In genomic region chr5:36301858-36302603, GRCh38 we compare ENCODE assay signal across 8 cellular contexts. TPM values are rescaled to one million over a fixed set of nuclear protein-coding genes. Genes with fewer than 3 reads are reported as not detected.
DNase-seq lines count a peak whose midpoint lies in the region; ATAC-seq, FAIRE-seq and TF ChIP-seq lines count a peak whose summit lies in the region.

A gene with protein sequence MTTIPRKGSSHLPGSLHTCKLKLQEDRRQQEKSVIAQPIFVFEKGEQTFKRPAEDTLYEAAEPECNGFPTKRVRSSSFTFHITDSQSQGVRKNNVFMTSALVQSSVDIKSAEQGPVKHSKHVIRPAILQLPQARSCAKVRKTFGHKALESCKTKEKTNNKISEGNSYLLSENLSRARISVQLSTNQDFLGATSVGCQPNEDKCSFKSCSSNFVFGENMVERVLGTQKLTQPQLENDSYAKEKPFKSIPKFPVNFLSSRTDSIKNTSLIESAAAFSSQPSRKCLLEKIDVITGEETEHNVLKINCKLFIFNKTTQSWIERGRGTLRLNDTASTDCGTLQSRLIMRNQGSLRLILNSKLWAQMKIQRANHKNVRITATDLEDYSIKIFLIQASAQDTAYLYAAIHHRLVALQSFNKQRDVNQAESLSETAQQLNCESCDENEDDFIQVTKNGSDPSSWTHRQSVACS (minus strand): TSS chr5:36301902. CDS start chr5:36301416, 486 bp downstream.

- POLR2A ChIA-PET in K562 (lab: Yijun Ruan, JAX) (interaction anchor here (0.8 kb wide), 1 partner anchor 148 kb away, joined by 3 read pairs; no protein-coding TSS in a partner anchor), HepG2 (lab: Yijun Ruan, JAX) (no interaction called here)

- H3K4me2 ChIP-seq in K562 (ENCODE audit: insufficient read depth, low read length), result no peak within 1 kb of the TSS
- no peak within 1 kb of the TSS for H3K4me2 ChIP-seq in HepG2 (ENCODE audit: low read depth, low read length)

- no peak within 1 kb of the TSS for H3K27ac Mint-ChIP-seq in CD14-positive monocyte

- ATAC-seq in HG03439 (IDR thresholded peaks at IDR 0.05; ENCODE audit: unreplicated experiment), result peak; percentile 66
- ATAC-seq in K562, result peak; percentile 70; the same call in 2 of the 3 replicates
- ATAC-seq in HepG2, result peak; percentile 48; the same call in 2 of the 3 replicates
- peak; percentile 83 for ATAC-seq in thoracic aorta (ENCODE audit: insufficient number of reproducible peaks, low FRiP score, low read depth)
- ATAC-seq in HG03520 (IDR thresholded peaks at IDR 0.05; ENCODE audit: unreplicated experiment), result no peak
- ATAC-seq in GM21367 (IDR thresholded peaks at IDR 0.05; ENCODE audit: unreplicated experiment), result no peak

- H3K36me3 ChIP-seq in K562 (ENCODE audit: control insufficient read depth, insufficient read depth, low read length) (no peaks in the 10 kb centered on the region), HepG2 (replicated peaks in 1 of 2; ENCODE audit: control insufficient read depth in 1 of 2, insufficient read depth in 2 of 2, low read length in 2 of 2) (no peaks in the 10 kb centered on the region), thoracic aorta (no peaks in the 10 kb centered on the region)

- H3K9me1 ChIP-seq in K562 (ENCODE audit: control insufficient read depth, insufficient read depth, low read length), result no peaks in the 10 kb centered on the region

- H3K4me3 Mint-ChIP-seq in CD14-positive monocyte, result peak within 1 kb of the TSS; percentile 0 to 42

- FAIRE-seq in K562 (lab: Jason Lieb, UNC) (no peak), HepG2 (lab: Jason Lieb, UNC) (no peak)

- DNase-seq in CD14-positive monocyte (ENCODE audit: low spot score), result no peak
- DNase-seq in K562 (ENCODE audit: extremely low read depth in 1 of 4, low spot score in 3 of 4), result peak in 1 of 4 experiments; percentile 21
- no peak for DNase-seq in HepG2 (ENCODE audit: low spot score)
- DNase-seq in thoracic aorta (ENCODE audit: low spot score), result no peak
- no peak for DNase-seq in kidney tubule cell (ENCODE audit: low spot score)

- under 1% methylated on average over 5 of the region's 5 CpGs for WGBS in K562 (ENCODE audit: insufficient coverage, low coverage, missing lambda C conversion rate)
- WGBS in HepG2 (ENCODE audit: low lambda C conversion rate), result 6% methylated on average over 5 of the region's 5 CpGs

- no peak for TF ChIP-seq POLR2A in K562 (conservative IDR thresholded peaks at IDR 0.05)
- no peak for TF ChIP-seq POLR2A in HepG2 (IDR thresholded peaks at IDR 0.05; ENCODE audit: insufficient read depth in 1 of 2, low read depth in 2 of 2, low read length in 2 of 2)

- H3K9me3 Mint-ChIP-seq in CD14-positive monocyte, result no peaks in the 10 kb centered on the region

- H3K36me3 Mint-ChIP-seq in CD14-positive monocyte, result no peaks in the 10 kb centered on the region

- no peaks in the 10 kb centered on the region for H3K27me3 Mint-ChIP-seq in CD14-positive monocyte (ENCODE audit: low read depth in 3 of 3)

- H3K79me2 ChIP-seq in K562 (ENCODE audit: control insufficient read depth, insufficient read depth, low read length) (no peaks in the 10 kb centered on the region), HepG2 (ENCODE audit: insufficient read depth, low read length) (no peaks in the 10 kb centered on the region)

- H4K20me1 ChIP-seq in K562 (replicated peaks; ENCODE audit: control insufficient read depth, insufficient read depth, low read length) (no peaks in the 10 kb centered on the region), HepG2 (ENCODE audit: insufficient read depth, low read length) (no peaks in the 10 kb centered on the region)

- H3K4me3 ChIP-seq in K562 (no peak within 1 kb of the TSS), HepG2 (replicated peaks in 1 of 3; ENCODE audit: insufficient read depth in 1 of 3, low read depth in 2 of 3, low read length in 3 of 3) (no peak within 1 kb of the TSS), thoracic aorta (peak within 1 kb of the TSS; percentile 65)

- no peak for TF ChIP-seq EP300 in K562 (IDR thresholded peaks at IDR 0.05; ENCODE audit: low read length)
- TF ChIP-seq EP300 in HepG2 (IDR thresholded peaks at IDR 0.05; ENCODE audit: low read depth in 2 of 2, low read length in 2 of 2), result no peak
- TF ChIP-seq EP300 in HepG2 (CRISPR knock-in tag; IDR thresholded peaks at IDR 0.05; ENCODE audit: borderline replicate concordance), result no peak

- intact Hi-C loops in CD14-positive monocyte (cut with micrococcal nuclease), result no loop called here
- intact Hi-C loops in K562 (cut with micrococcal nuclease), result no loop called here
- intact Hi-C loops in HepG2 (cut with micrococcal nuclease; ENCODE audit: unreplicated experiment), result no loop called here

- no peaks in the 10 kb centered on the region for H3K9me3 ChIP-seq in K562 (replicated peaks; ENCODE audit: control insufficient read depth, insufficient read depth, low read depth, low read length)
- no peaks in the 10 kb centered on the region for H3K9me3 ChIP-seq in HepG2 (ENCODE audit: low read length)
- H3K9me3 ChIP-seq in thoracic aorta, result no peaks in the 10 kb centered on the region

- H3K27me3 ChIP-seq in K562 (ENCODE audit: control insufficient read depth in 2 of 2, insufficient read depth in 2 of 2, low read length in 2 of 2) (0 out of 5 replicates have a peak, but pooled peaks cover 0 to 4% of the 10 kb centered on the region in 2 experiments), HepG2 (ENCODE audit: control insufficient read depth in 1 of 2, insufficient read depth in 2 of 2, low read length in 2 of 2) (no peaks in the 10 kb centered on the region), thoracic aorta (replicated peaks; ENCODE audit: insufficient read depth) (no peaks in the 10 kb centered on the region)

- TF ChIP-seq RAD21 in K562 (CRISPR knock-in tag; conservative IDR thresholded peaks at IDR 0.05 in 1 of 2, IDR thresholded peaks at IDR 0.05 in 1 of 2) (no peak), HepG2 (CRISPR knock-in tag; IDR thresholded peaks at IDR 0.05) (no peak)

- H3K27ac ChIP-seq in K562 (ENCODE audit: extremely low read depth, low read depth, low read length) (no peak within 1 kb of the TSS), HepG2 (ENCODE audit: extremely low read length, insufficient read depth, low read length) (no peak within 1 kb of the TSS), thoracic aorta (peak within 1 kb of the TSS; percentile 75 to 80)

- TF ChIP-seq CTCF in CD14-positive monocyte (IDR thresholded peaks at IDR 0.05) (no peak), K562 (IDR thresholded peaks at IDR 0.05 in 2 of 3, conservative IDR thresholded peaks at IDR 0.05 in 1 of 3; ENCODE audit: insufficient read depth in 2 of 3, low read depth in 1 of 3, low read length in 3 of 3) (no peak), HepG2 (CRISPR knock-in tag; IDR thresholded peaks at IDR 0.05) (no peak), thoracic aorta (IDR thresholded peaks at IDR 0.05) (no peak)

- H2AFZ ChIP-seq in K562 (ENCODE audit: low read depth, low read length), result no peak within 1 kb of the TSS
- no peak within 1 kb of the TSS for H2AFZ ChIP-seq in HepG2 (ENCODE audit: low read length)

- CTCF ChIA-PET in K562 (lab: Yijun Ruan, JAX; ENCODE audit: low intra/inter-chr PET ratio), result interaction anchor here (1.1 kb wide), 1 partner anchor 124 kb away, joined by 3 read pairs; no protein-coding TSS in a partner anchor
- CTCF ChIA-PET in HepG2 (lab: Yijun Ruan, JAX; ENCODE audit: low intra/inter-chr PET ratio, low total read pairs), result no interaction called here

- H3K4me1 ChIP-seq in K562 (replicated peaks in 1 of 2; ENCODE audit: control insufficient read depth in 2 of 2, insufficient read depth in 2 of 2, low read length in 2 of 2), result no peaks in the 10 kb centered on the region
- H3K4me1 ChIP-seq in HepG2 (ENCODE audit: insufficient read depth, low read length), result peaks cover 11% of the 10 kb centered on the region
- peaks cover 10 to 55% of the 10 kb centered on the region in 2 donors for H3K4me1 ChIP-seq in thoracic aorta (ENCODE audit: control insufficient read depth in 1 of 2, low read depth in 2 of 2)

- in situ Hi-C loops in K562 (cut with MboI), result no loop called here
- in situ Hi-C loops in HepG2 (cut with HindIII; ENCODE audit: extremely low pct_ligation_motif_present, low pct_unique_long_range_greater_than_20kb), result no loop called here

- no peak within 1 kb of the TSS for H3K9ac ChIP-seq in K562 (ENCODE audit: insufficient read depth in 1 of 2, low read depth in 2 of 2, low read length in 2 of 2)
- no peak within 1 kb of the TSS for H3K9ac ChIP-seq in HepG2 (ENCODE audit: insufficient read depth, low read depth, low read length)

- BruUV-seq in K562 (replicated peaks; lab: Mats Ljungman, UMichigan) (no TSS peak), HepG2 (replicated peaks; lab: Mats Ljungman, UMichigan) (no TSS peak)

- peaks cover 13% of the 10 kb centered on the region for H3K4me1 Mint-ChIP-seq in CD14-positive monocyte

RNA-seq across cellular contexts. Expression of the gene that starts here (rescaled TPM):
- polyA plus RNA-seq in CD14-positive monocyte (not detected), K562 (2011; rRNA removed) (not detected in 2 replicates), K562 (2014; fragmentation: Illumina TruSeq; extraction: Trizol) (0.04 TPM in 1 of 2 replicates, not detected in the other), K562 (2014; fragmentation: Nextera tagmentation; extraction: Ambion mirVana) (under 1 TPM; 0.01 to 0.06 TPM), K562 (2014; rRNA removed) (not detected in 2 replicates), HepG2 (2011; rRNA removed) (not detected in 2 replicates)
- not detected in 2 replicates for total RNA-seq in K562 (2011; cell fraction: chromatin; rRNA removed; ENCODE audit: low replicate concordance)
- total RNA-seq in K562 (2011; cell fraction: nucleolus; rRNA removed), result not detected in 2 replicates
- not detected in 2 replicates for total RNA-seq in K562 (2011; cell fraction: nucleoplasm; rRNA removed)
- total RNA-seq in K562 (2014; rRNA removed) (not detected in 2 replicates), K562 (2014; rRNA removed; fragmentation: Illumina TruSeq; extraction: Trizol) (not detected in 2 replicates), K562 (2015; rRNA removed; fragmentation: Illumina TruSeq; extraction: Trizol) (not detected in 2 replicates), K562 (2021) (not detected in 2 replicates), HepG2 (2016; rRNA removed; fragmentation: Illumina TruSeq; extraction: Trizol) (0.09 TPM in 1 of 2 replicates, not detected in the other), thoracic aorta (10 to 100 TPM; 10.7 to 25.5 TPM)
- not detected in 2 replicates for polyA plus RNA-seq in K562 (2011; cell fraction: cytosol; rRNA removed)
- not detected in 2 replicates for polyA plus RNA-seq in K562 (2011; cell fraction: nucleus; rRNA removed)
- polyA plus RNA-seq in K562 (2012), result 0.04 and 0.15 TPM in 2 replicates
- not detected in 2 replicates for polyA minus RNA-seq in K562 (2011; rRNA and poly(A)+ RNA removed)
- not detected in 2 replicates for polyA minus RNA-seq in K562 (2011; cell fraction: cytosol; rRNA and poly(A)+ RNA removed)
- not detected in 2 replicates for polyA minus RNA-seq in K562 (2011; cell fraction: nucleus; rRNA and poly(A)+ RNA removed)
- total RNA-seq in HepG2 (2016; cell fraction: cytosol; rRNA removed; fragmentation: Illumina TruSeq; extraction: Trizol; ENCODE audit: low read depth), result not detected in 2 replicates
- total RNA-seq in HepG2 (2016; cell fraction: insoluble cytoplasmic fraction; rRNA removed; fragmentation: Illumina TruSeq; extraction: Trizol), result not detected in 2 replicates
- total RNA-seq in HepG2 (2016; cell fraction: membrane; rRNA removed; fragmentation: Illumina TruSeq; extraction: Trizol), result not detected in 2 replicates
- 0.84 TPM in 1 of 2 replicates, not detected in the other for total RNA-seq in HepG2 (2016; cell fraction: nucleus; rRNA removed; fragmentation: Illumina TruSeq; extraction: Trizol)
- 0.01 TPM in 1 of 2 replicates, not detected in the other for polyA plus RNA-seq in HepG2 (2011; cell fraction: cytosol; rRNA removed)
- polyA plus RNA-seq in HepG2 (2011; cell fraction: nucleus; rRNA removed), result not detected in 2 replicates
- polyA plus RNA-seq in HepG2 (2012), result 0.15 and 0.25 TPM in 2 replicates
- not detected in 2 replicates for polyA plus RNA-seq in HepG2 (2016; cell fraction: cytosol; fragmentation: Illumina TruSeq; extraction: Trizol; ENCODE audit: low read depth)
- not detected in 2 replicates for polyA plus RNA-seq in HepG2 (2016; cell fraction: insoluble cytoplasmic fraction; fragmentation: Illumina TruSeq; extraction: Trizol; ENCODE audit: low read depth)
- polyA plus RNA-seq in HepG2 (2016; cell fraction: membrane; fragmentation: Illumina TruSeq; extraction: Trizol; ENCODE audit: low read depth), result not detected in 2 replicates
- not detected in 2 replicates for polyA plus RNA-seq in HepG2 (2016; cell fraction: nucleus; fragmentation: Illumina TruSeq; extraction: Trizol; ENCODE audit: insufficient read depth, low read depth)
- polyA minus RNA-seq in HepG2 (2011; rRNA and poly(A)+ RNA removed; ENCODE audit: low replicate concordance), result 1.2 TPM in 1 of 2 replicates, not detected in the other
- not detected in 2 replicates for polyA minus RNA-seq in HepG2 (2011; cell fraction: cytosol; rRNA and poly(A)+ RNA removed)
- polyA minus RNA-seq in HepG2 (2011; cell fraction: nucleus; rRNA and poly(A)+ RNA removed), result not detected in 2 replicates

Comparison
In these comparisons a context has a peak if more than half of its experiments do, and no peak if none do; other contexts are left out.
1. RNA of the gene that starts here (total RNA-seq): 10.7 to 25.5 TPM in thoracic aorta; 0.09 to 0.84 TPM in HepG2 and not detected in K562; every median in the first group is over 4 times any median in the second.
2. Peak in ATAC-seq in K562; RNA of the gene not detected or under 1 TPM.
3. ATAC-seq: peak in HG03439 (single experiment), HepG2 (single experiment) and thoracic aorta (single experiment); none in HG03520 (single experiment) and GM21367 (single experiment).
4. H3K27ac ChIP-seq: peak in thoracic aorta (2 of 2); none in K562 (single experiment) and HepG2 (single experiment).